Comparison of ENCODE assay signal across 19 cellular contexts in the genomic region with DNA sequence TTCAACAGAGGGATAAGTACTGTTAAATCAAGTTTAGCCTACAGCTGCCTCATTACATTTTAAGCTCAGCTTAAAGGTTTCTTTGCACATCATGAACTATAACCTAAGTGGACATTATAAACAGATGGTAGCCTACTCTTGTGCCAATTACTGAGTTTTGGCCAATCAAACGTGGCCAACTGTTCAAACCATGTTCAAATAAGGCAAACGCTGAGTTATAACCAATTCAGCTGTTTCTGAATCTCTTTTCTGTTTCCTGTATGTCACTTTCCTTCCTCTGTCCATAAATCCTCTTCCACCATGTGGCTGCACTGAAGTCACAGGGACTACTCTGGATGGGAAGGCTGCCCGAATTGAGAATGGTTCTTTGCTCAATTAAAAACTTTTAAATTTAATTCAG.
"Had no signal": no experiment of that assay in that cellular context is flagged by ENCODE, and none has a peak within 500 bp of the region (broad histone marks: within the 10 kb centered on the region; RNA-seq: fewer than 3 reads in every experiment).

No MANE protein-coding gene starts in this region.

- H3K27ac ChIP-seq: dorsolateral prefrontal cortex, epithelial cell of prostate, thyroid gland, VCaP had no signal

- H3K4me3 ChIP-seq: body of pancreas, dorsolateral prefrontal cortex, thyroid gland had no signal

- H3K9me3 ChIP-seq: body of pancreas, thyroid gland had no signal

- H3K4me1 ChIP-seq: thyroid gland had no signal

- DNase-seq: activated CD4-positive, alpha-beta T cell treated with anti-CD3 and anti-CD28 coated beads, Interleukin-2, amount 50 U/mL, for 1 hour; activated CD4-positive, CD25-positive, alpha-beta regulatory T cell treated with anti-CD3 and anti-CD28 coated beads, Interleukin-2, amount 50 U/mL, for 72 hours; activated CD8-positive, alpha-beta memory T cell treated with anti-CD3 and anti-CD28 coated beads, Interleukin-2, amount 50 U/mL, for 4 hours; activated naive CD4-positive, alpha-beta T cell treated with anti-CD3 and anti-CD28 coated beads for 36 hours; activated T-cell treated with anti-CD3 and anti-CD28 coated beads, Interleukin-2, amount 50 U/mL, for 4 hours; body of pancreas; dorsolateral prefrontal cortex; foreskin melanocyte; mammary epithelial cell; occipital lobe; posterior cingulate gyrus; retina; stimulated activated CD4-positive, alpha-beta T cell treated with anti-CD3 and anti-CD28 coated beads, Interleukin-12 subunit alpha, Interleukin-12 subunit beta, amount 100 ng/mL, for 4 hours; stimulated activated CD4-positive, alpha-beta T cell treated with anti-CD3 and anti-CD28 coated beads, Interleukin-2, amount 100 ng/mL, for 24 hours; stimulated activated naive CD4-positive, alpha-beta T cell treated with Interleukin-2 at 50 U/mL for 16 hours; thyroid gland had no signal

- H3K27me3 ChIP-seq: body of pancreas, dorsolateral prefrontal cortex, thyroid gland had no signal

- ATAC-seq: activated T-cell treated with anti-CD3 and anti-CD28 coated beads, Interleukin-2, amount 50 U/mL, for 4 hours; body of pancreas; left lobe of liver had no signal

- H3K36me3 ChIP-seq: thyroid gland had no signal
